In genomic region chr19:28443361-28443760, GRCh38 we compare ENCODE assay signal across 22 cellular contexts.
"Had no signal": no experiment of that assay in that cellular context is flagged by ENCODE, and none has a peak within 500 bp of the region (broad histone marks: within the 10 kb centered on the region; RNA-seq: fewer than 3 reads in every experiment).

No MANE protein-coding gene starts in this region.

- H2AFZ ChIP-seq: hepatocyte had no signal

- H3K27ac ChIP-seq: cardiac muscle cell, esophagus muscularis mucosa, hepatocyte, sigmoid colon had no signal

- H3K9me3 ChIP-seq: esophagus muscularis mucosa, sigmoid colon had no signal

- DNase-seq: activated CD4-positive, alpha-beta T cell treated with anti-CD3 and anti-CD28 coated beads for 4 hours; activated CD4-positive, alpha-beta T cell treated with anti-CD3 and anti-CD28 coated beads, Interleukin-2, amount 50 U/mL, for 48 hours; activated CD4-positive, CD25-positive, alpha-beta regulatory T cell; activated CD8-positive, alpha-beta memory T cell treated with anti-CD3 and anti-CD28 coated beads, Interleukin-2, amount 50 U/mL, for 48 hours; activated naive CD4-positive, alpha-beta T cell treated with Interleukin-2 at 50 U/mL for 16 hours; activated naive CD8-positive, alpha-beta T cell treated with anti-CD3 and anti-CD28 coated beads for 36 hours; activated T-cell treated with anti-CD3 and anti-CD28 coated beads, Interleukin-2, amount 50 U/mL, for 4 hours; dermis blood vessel endothelial cell; effector memory CD4-positive, alpha-beta T cell; glutamatergic neuron; immature natural killer cell; retina; sigmoid colon; stimulated activated CD4-positive, alpha-beta T cell treated with anti-CD3 and anti-CD28 coated beads, Interleukin-2, amount 100 ng/mL, for 48 hours; stimulated activated naive CD4-positive, alpha-beta T cell treated with Interleukin-2 at 50 U/mL for 16 hours; T-helper 17 cell had no signal

- H3K4me1 ChIP-seq: esophagus muscularis mucosa, sigmoid colon had no signal

- H3K4me2 ChIP-seq: hepatocyte, smooth muscle cell had no signal

- H3K36me3 ChIP-seq: cardiac muscle cell, esophagus muscularis mucosa, sigmoid colon had no signal

- H3K27me3 ChIP-seq: cardiac muscle cell, hepatocyte, sigmoid colon had no signal

- ATAC-seq: activated T-cell treated with anti-CD3 and anti-CD28 coated beads, Interleukin-2, amount 50 U/mL, for 4 hours; T-helper 17 cell had no signal

- H3K4me3 ChIP-seq: cardiac muscle cell, esophagus muscularis mucosa, hepatocyte, sigmoid colon, smooth muscle cell had no signal

- FAIRE-seq: endothelial cell of umbilical vein, frontal cortex had no signal

- H3K79me2 ChIP-seq: hepatocyte had no signal
